ENCODE assay signal across 1 cellular context in genomic region chr11:86136542-86136941, GRCh38.
TF ChIP-seq lines count a peak whose summit lies in the region.

No MANE protein-coding gene starts in this region.

TF ChIP-seq in K562, 482 proteins besides CTCF, POLR2A, EP300 and RAD21 (continued from another document):
- TF ChIP-seq MNT (conservative IDR thresholded peaks at IDR 0.05) (peak in 1 of 2 experiments; percentile 26; a peak in 1 of 4 replicates), HMBOX1 (IDR thresholded peaks at IDR 0.05) (peak; percentile 77), DDX20 (tag; IDR thresholded peaks at IDR 0.05; ENCODE audit: low read depth) (no peak), TFAP4 (CRISPR knock-in tag; IDR thresholded peaks at IDR 0.05; ENCODE audit: borderline replicate concordance) (no peak), ZBTB34 (CRISPR knock-in tag; IDR thresholded peaks at IDR 0.05) (peak; percentile 31; the same call in 1 of the 2 replicates), ZBTB1 (CRISPR knock-in tag; IDR thresholded peaks at IDR 0.05; ENCODE audit: borderline replicate concordance, low read depth) (no peak), SP1 (CRISPR knock-in tag; IDR thresholded peaks at IDR 0.05) (no peak), GABPB1 (CRISPR knock-in tag; IDR thresholded peaks at IDR 0.05) (0 out of 2 replicates have a peak, but pooled peaks have one; percentile 24), GTF2E2 (tag; IDR thresholded peaks at IDR 0.05) (no peak), TEAD1 (CRISPR knock-in tag; IDR thresholded peaks at IDR 0.05) (no peak), ETV1 (tag; conservative IDR thresholded peaks at IDR 0.05; ENCODE audit: low read depth) (no peak), MAFF (IDR thresholded peaks at IDR 0.05; ENCODE audit: low read length) (no peak), PATZ1 (CRISPR knock-in tag; IDR thresholded peaks at IDR 0.05; ENCODE audit: borderline replicate concordance) (no peak), MGA (IDR thresholded peaks at IDR 0.05) (0 out of 2 replicates have a peak, but pooled peaks have one; percentile 9), GATAD2B (IDR thresholded peaks at IDR 0.05; ENCODE audit: borderline replicate concordance) (0 out of 2 replicates have a peak, but pooled peaks have one; percentile 30), LEF1 (IDR thresholded peaks at IDR 0.05) (no peak), HOMEZ (CRISPR knock-in tag; IDR thresholded peaks at IDR 0.05) (no peak), TBP (optimal IDR thresholded peaks at IDR 0.05; ENCODE audit: low read depth, low read length) (no peak), BDP1 (IDR thresholded peaks at IDR 0.05; ENCODE audit: insufficient read depth, insufficient read length) (no peak), ARHGAP35 (IDR thresholded peaks at IDR 0.05; ENCODE audit: partially characterized antibody) (no peak), FOXA3 (CRISPR knock-in tag; conservative IDR thresholded peaks at IDR 0.05 in 1 of 2, IDR thresholded peaks at IDR 0.05 in 1 of 2) (no peak)
TF ChIP-seq in K562: peak in this region for 9.
